ENCODE assay signal across 14 cellular contexts in the genomic region with DNA sequence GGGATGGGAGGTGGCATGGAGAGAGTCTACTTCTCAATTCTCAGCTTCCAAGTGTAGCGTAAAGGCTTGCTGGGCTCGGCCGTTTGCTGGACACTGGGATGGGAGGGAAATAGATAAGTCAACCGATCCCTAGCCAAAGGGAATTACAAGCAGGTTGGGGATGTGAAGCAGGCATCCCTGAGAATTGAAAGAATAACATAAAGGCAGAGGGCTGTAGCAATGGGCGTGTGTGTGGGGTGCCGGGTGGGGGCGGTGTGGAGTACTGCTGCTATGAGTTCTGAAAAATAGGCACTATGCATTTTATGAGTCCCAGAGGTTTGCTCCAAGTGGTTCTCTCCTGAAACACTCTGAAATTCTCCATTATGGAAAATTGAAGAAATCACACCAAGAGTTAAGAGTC.
"Had no signal": no experiment of that assay in that cellular context is flagged by ENCODE, and none has a peak within 500 bp of the region (broad histone marks: within the 10 kb centered on the region; RNA-seq: fewer than 3 reads in every experiment).

No MANE protein-coding gene starts in this region.

- DNase-seq: activated CD4-positive, alpha-beta T cell treated with anti-CD3 and anti-CD28 coated beads, Interleukin-2, amount 50 U/mL, for 1 hour; amygdala; dermis blood vessel endothelial cell; hypothalamus; left cardiac atrium; lower lobe of right lung; midbrain; stimulated activated CD4-positive, alpha-beta T cell treated with anti-CD3 and anti-CD28 coated beads, Interleukin-4, amount 100 ng/mL, for 1 hour; upper lobe of right lung had no signal

- H3K4me3 ChIP-seq: lower lobe of right lung, upper lobe of right lung had no signal

- H3K27me3 ChIP-seq: upper lobe of right lung had no signal

- H3K9ac ChIP-seq: parathyroid adenoma had no signal

- H3K27ac ChIP-seq: lower lobe of right lung, parathyroid adenoma, upper lobe of right lung had no signal

- ATAC-seq: left cardiac atrium, lower lobe of right lung, upper lobe of right lung had no signal

- H3K79me2 ChIP-seq: parathyroid adenoma had no signal

- H3K9me3 Mint-ChIP-seq: brain; central memory CD8-positive, alpha-beta T cell; stimulated activated naive CD8-positive, alpha-beta T cell treated with anti-CD3 and anti-CD28 coated beads, Interleukin-15, Interleukin-2, amounts not matched to agents 100 ng/mL and 50 ng/mL, for 24 hours had no signal

- H3K4me1 ChIP-seq: lower lobe of right lung, parathyroid adenoma, upper lobe of right lung had no signal

- H3K9me3 ChIP-seq: lower lobe of right lung, upper lobe of right lung had no signal

- H3K36me3 ChIP-seq: lower lobe of right lung, upper lobe of right lung had no signal

- H3K27ac Mint-ChIP-seq: activated naive CD8-positive, alpha-beta T cell; brain; stimulated activated naive CD8-positive, alpha-beta T cell treated with anti-CD3 and anti-CD28 coated beads, Interleukin-15, Interleukin-2, amounts not matched to agents 100 ng/mL and 50 ng/mL, for 24 hours had no signal

- H3K4me3 Mint-ChIP-seq: activated naive CD8-positive, alpha-beta T cell; brain; central memory CD8-positive, alpha-beta T cell; stimulated activated naive CD8-positive, alpha-beta T cell treated with anti-CD3 and anti-CD28 coated beads, Interleukin-15, Interleukin-2, amounts not matched to agents 100 ng/mL and 50 ng/mL, for 24 hours had no signal

- H2AFZ ChIP-seq: parathyroid adenoma had no signal

- H3K36me3 Mint-ChIP-seq: activated naive CD8-positive, alpha-beta T cell; brain had no signal
